In the genomic region with DNA sequence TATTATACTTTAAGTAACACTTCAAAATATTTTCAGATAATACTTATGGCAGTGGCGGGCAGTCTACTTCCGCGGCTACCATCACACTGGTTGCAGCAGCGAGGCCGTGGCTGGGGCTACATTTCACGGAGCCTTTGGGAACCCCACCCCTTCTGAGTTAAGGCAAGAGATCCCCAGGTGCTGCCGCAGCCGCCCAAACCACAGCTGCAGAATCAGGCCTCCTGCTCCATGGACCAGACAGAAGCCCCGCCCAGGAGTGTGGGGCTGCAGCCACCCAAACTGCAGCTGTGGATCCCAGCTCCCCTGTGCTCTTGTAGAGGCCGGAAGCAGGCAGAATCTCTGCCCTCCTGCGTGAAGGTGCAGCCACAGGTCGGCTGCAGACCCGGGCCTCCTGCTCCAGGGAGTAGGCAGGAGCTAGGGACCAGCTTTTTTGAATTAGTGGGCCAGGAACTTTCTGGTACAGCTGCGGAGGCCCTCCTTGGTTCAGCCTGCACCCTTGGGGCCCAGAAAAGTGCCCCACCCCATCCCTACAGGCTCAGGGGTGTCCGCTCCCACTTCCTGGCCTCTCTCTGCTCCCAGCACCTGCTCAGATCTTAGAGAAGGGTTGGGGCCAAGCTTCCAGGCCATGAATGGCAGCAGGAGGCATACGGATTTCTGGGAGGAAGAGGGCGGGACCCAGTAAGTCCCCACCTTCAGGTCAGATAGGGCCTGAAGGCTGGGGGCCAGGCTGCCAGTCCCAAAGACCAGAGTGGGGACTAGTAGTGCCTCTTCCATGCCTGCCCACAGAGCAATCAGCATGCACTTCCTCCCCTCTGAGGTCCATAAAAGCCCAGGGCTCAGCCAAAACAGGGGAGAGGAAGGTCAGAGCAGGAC, we compare ENCODE assay signal across 1 cellular context.
TF ChIP-seq lines count a peak whose summit lies in the region.

No MANE protein-coding gene starts in this region.

TF ChIP-seq in HepG2, 621 proteins besides CTCF, POLR2A, EP300 and RAD21:
- TF ChIP-seq, protein P1, sequence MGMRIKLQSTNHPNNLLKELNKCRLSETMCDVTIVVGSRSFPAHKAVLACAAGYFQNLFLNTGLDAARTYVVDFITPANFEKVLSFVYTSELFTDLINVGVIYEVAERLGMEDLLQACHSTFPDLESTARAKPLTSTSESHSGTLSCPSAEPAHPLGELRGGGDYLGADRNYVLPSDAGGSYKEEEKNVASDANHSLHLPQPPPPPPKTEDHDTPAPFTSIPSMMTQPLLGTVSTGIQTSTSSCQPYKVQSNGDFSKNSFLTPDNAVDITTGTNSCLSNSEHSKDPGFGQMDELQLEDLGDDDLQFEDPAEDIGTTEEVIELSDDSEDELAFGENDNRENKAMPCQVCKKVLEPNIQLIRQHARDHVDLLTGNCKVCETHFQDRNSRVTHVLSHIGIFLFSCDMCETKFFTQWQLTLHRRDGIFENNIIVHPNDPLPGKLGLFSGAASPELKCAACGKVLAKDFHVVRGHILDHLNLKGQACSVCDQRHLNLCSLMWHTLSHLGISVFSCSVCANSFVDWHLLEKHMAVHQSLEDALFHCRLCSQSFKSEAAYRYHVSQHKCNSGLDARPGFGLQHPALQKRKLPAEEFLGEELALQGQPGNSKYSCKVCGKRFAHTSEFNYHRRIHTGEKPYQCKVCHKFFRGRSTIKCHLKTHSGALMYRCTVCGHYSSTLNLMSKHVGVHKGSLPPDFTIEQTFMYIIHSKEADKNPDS (CRISPR knock-in tag; IDR thresholded peaks at IDR 0.05) = no peak
- TF ChIP-seq ZNF446 (CRISPR knock-in tag; IDR thresholded peaks at IDR 0.05) (no peak), SPEN (CRISPR knock-in tag; IDR thresholded peaks at IDR 0.05; ENCODE audit: low read depth) (no peak), RARA (CRISPR knock-in tag; IDR thresholded peaks at IDR 0.05) (no peak), SMARCE1 (IDR thresholded peaks at IDR 0.05; ENCODE audit: borderline replicate concordance) (no peak), ZNF672 (CRISPR knock-in tag; IDR thresholded peaks at IDR 0.05) (no peak), YEATS4 (CRISPR knock-in tag; IDR thresholded peaks at IDR 0.05; ENCODE audit: borderline replicate concordance) (no peak), SP1 (IDR thresholded peaks at IDR 0.05) (no peak), SP1 (CRISPR knock-in tag; IDR thresholded peaks at IDR 0.05) (no peak), MEIS1 (CRISPR knock-in tag; IDR thresholded peaks at IDR 0.05; ENCODE audit: borderline replicate concordance) (no peak), RFX5 (IDR thresholded peaks at IDR 0.05; ENCODE audit: low read depth, low read length) (no peak), JUN (CRISPR knock-in tag; IDR thresholded peaks at IDR 0.05) (no peak), MAZ (IDR thresholded peaks at IDR 0.05; ENCODE audit: borderline replicate concordance, low read depth, low read length) (no peak), MAZ (CRISPR knock-in tag; IDR thresholded peaks at IDR 0.05; ENCODE audit: low read depth) (no peak), ZEB1 (IDR thresholded peaks at IDR 0.05; ENCODE audit: insufficient replicate concordance, low read depth) (no peak), ZFP41 (CRISPR knock-in tag; IDR thresholded peaks at IDR 0.05; ENCODE audit: borderline replicate concordance) (no peak), STAG1 (CRISPR knock-in tag; IDR thresholded peaks at IDR 0.05) (no peak), KLF13 (CRISPR knock-in tag; IDR thresholded peaks at IDR 0.05) (no peak)
- TF ChIP-seq, protein P2, sequence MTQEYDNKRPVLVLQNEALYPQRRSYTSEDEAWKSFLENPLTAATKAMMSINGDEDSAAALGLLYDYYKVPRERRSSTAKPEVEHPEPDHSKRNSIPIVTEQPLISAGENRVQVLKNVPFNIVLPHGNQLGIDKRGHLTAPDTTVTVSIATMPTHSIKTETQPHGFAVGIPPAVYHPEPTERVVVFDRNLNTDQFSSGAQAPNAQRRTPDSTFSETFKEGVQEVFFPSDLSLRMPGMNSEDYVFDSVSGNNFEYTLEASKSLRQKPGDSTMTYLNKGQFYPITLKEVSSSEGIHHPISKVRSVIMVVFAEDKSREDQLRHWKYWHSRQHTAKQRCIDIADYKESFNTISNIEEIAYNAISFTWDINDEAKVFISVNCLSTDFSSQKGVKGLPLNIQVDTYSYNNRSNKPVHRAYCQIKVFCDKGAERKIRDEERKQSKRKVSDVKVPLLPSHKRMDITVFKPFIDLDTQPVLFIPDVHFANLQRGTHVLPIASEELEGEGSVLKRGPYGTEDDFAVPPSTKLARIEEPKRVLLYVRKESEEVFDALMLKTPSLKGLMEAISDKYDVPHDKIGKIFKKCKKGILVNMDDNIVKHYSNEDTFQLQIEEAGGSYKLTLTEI (CRISPR knock-in tag; conservative IDR thresholded peaks at IDR 0.05) = no peak
- TF ChIP-seq, protein P3, sequence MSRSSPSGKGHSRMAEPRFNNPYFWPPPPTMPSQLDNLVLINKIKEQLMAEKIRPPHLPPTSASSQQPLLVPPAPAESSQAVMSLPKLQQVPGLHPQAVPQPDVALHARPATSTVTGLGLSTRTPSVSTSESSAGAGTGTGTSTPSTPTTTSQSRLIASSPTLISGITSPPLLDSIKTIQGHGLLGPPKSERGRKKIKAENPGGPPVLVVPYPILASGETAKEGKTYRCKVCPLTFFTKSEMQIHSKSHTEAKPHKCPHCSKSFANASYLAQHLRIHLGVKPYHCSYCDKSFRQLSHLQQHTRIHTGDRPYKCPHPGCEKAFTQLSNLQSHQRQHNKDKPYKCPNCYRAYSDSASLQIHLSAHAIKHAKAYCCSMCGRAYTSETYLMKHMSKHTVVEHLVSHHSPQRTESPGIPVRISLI (CRISPR knock-in tag; IDR thresholded peaks at IDR 0.05; ENCODE audit: borderline replicate concordance) = no peak
- TF ChIP-seq, protein P4, sequence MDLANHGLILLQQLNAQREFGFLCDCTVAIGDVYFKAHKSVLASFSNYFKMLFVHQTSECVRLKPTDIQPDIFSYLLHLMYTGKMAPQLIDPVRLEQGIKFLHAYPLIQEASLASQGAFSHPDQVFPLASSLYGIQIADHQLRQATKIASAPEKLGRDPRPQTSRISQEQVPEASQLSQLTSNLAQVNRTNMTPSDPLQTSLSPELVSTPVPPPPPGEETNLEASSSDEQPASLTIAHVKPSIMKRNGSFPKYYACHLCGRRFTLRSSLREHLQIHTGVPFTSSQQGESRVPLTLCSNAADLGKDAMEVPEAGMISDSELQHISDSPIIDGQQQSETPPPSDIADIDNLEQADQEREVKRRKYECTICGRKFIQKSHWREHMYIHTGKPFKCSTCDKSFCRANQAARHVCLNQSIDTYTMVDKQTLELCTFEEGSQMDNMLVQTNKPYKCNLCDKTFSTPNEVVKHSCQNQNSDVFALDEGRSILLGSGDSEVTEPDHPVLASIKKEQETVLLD (CRISPR knock-in tag; IDR thresholded peaks at IDR 0.05; ENCODE audit: low read depth) = no peak
- TF ChIP-seq, protein P5, sequence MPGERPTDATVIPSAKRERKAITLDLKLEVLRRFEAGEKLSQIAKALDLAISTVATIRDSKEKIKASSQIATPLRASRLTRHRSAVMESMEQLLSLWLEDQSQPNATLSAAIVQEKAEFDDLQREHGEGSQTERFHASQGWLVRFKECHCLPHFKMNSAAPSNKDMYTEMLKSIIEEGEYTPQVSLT (CRISPR knock-in tag; IDR thresholded peaks at IDR 0.05; ENCODE audit: borderline replicate concordance, low read depth) = no peak
TF ChIP-seq in HepG2: peak in this region for 0.
